ENCODE assay signal across 22 cellular contexts in genomic region chr4:136457577-136457976, GRCh38.
"Had no signal": no experiment of that assay in that cellular context is flagged by ENCODE, and none has a peak within 500 bp of the region (broad histone marks: within the 10 kb centered on the region; RNA-seq: fewer than 3 reads in every experiment).

No MANE protein-coding gene starts in this region.

- H3K4me2 ChIP-seq: hepatocyte had no signal

- H3K9me3 ChIP-seq: esophagus muscularis mucosa, gastroesophageal sphincter, lower lobe of right lung had no signal

- H2AFZ ChIP-seq: hepatocyte had no signal

- ATAC-seq: foreskin keratinocyte, gastroesophageal sphincter, heart left ventricle, left cardiac atrium, left lung, left ventricle myocardium superior, lower lobe of right lung had no signal

- H3K27ac Mint-ChIP-seq: immature natural killer cell had no signal

- H3K4me1 ChIP-seq: foreskin keratinocyte, gastroesophageal sphincter, heart left ventricle, left lung, lower lobe of right lung had no signal

- H3K36me3 ChIP-seq: esophagus muscularis mucosa, gastroesophageal sphincter, heart left ventricle, left lung, lower lobe of right lung had no signal

- H3K27ac ChIP-seq: coronary artery, dorsolateral prefrontal cortex, esophagus muscularis mucosa, foreskin keratinocyte, gastroesophageal sphincter, heart left ventricle, hepatocyte, left lung, lower lobe of right lung had no signal

- H3K27me3 ChIP-seq: dorsolateral prefrontal cortex, esophagus muscularis mucosa, foreskin keratinocyte, gastroesophageal sphincter, heart left ventricle, hepatocyte, left lung had no signal

- DNase-seq: dermis blood vessel endothelial cell; dorsolateral prefrontal cortex; effector CD4-positive, alpha-beta T cell; effector memory CD4-positive, alpha-beta T cell; foreskin keratinocyte; heart left ventricle; hypothalamus; immature natural killer cell; islet precursor cell; left cardiac atrium; left ventricle myocardium superior; lower lobe of right lung; mesendoderm; midbrain had no signal

- H3K4me3 Mint-ChIP-seq: immature natural killer cell had no signal

- H3K4me3 ChIP-seq: coronary artery, dorsolateral prefrontal cortex, esophagus muscularis mucosa, gastroesophageal sphincter, heart left ventricle, hepatocyte, left lung, lower lobe of right lung had no signal

- FAIRE-seq: colon, endothelial cell of umbilical vein, frontal cortex had no signal

- H3K4me1 Mint-ChIP-seq: immature natural killer cell had no signal

- H3K36me3 Mint-ChIP-seq: immature natural killer cell had no signal
